ENCODE assay signal across 1 cellular context in the genomic region with DNA sequence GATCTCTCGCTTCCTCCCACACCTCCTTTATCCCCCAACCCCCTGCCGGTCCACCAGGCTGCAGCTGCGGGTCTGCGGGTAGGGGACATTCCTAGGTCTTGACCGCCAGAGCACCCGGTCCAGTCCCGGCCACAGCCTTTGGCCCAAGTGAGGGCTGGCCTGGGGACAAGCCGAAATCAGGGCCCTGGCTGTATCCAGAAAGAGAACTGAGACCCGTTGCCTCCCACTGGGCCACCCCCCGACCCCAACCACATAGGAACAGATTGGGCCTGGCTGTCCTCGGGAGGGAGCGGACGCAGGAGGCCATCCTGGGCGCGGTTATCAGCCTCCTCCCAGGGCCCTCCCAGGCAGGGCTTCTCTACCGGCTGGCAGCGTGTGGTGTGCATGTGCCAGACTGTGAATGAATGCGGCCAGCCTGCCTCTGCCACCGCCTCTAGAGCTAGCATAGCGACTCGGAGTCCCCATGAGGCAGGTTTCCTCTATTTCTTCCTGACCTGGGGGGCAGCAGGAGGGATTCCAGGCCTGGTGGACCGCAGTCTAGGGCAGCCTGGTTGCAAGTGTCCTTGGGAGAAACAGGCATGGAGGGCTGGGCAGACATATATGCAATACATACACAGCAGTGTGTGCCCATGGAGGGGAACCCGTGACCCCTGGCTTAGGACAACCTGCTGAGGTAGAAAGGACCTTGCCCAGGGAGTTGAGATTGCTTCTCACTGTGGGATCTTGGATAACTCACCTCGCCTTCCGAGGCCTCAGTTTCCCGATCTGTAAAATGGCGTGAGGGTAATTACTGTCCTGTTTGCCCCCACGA.
TF ChIP-seq lines count a peak whose summit lies in the region.

No MANE protein-coding gene starts in this region.

TF ChIP-seq in neural cell, 6 proteins besides CTCF, POLR2A, EP300 and RAD21 (continued from another document):
- no peak for TF ChIP-seq POLR2AphosphoS5 (IDR thresholded peaks at IDR 0.05)
